1 cellular context compared by ENCODE assay signal in the genomic region with DNA sequence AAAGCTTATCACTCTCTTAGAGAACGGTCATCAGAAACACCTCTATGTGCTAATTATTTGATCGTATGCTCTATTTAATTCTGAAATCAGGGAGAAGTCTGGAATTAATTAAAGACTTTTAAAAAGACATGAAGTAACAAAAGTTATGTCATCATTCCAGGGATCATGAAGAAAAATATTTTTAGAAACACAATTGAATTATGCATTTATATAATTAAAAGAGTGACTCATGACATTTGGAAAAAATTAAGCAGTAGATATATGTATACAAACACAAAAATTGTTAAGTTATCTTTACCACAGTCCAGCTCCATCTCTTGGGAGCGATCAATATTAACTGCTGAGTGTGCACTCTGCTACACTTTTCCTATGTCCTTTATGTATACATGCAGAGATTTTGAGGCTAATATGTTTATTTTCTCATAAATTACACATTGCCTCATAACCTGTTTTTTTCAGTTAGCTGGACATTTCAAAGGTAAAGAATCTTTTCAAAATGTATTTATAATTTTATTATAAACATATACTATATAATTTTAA.
TF ChIP-seq lines count a peak whose summit lies in the region.

No MANE protein-coding gene starts in this region.

TF ChIP-seq in HepG2, 621 proteins besides CTCF, POLR2A, EP300 and RAD21 (continued from another document):
- TF ChIP-seq, protein P1, sequence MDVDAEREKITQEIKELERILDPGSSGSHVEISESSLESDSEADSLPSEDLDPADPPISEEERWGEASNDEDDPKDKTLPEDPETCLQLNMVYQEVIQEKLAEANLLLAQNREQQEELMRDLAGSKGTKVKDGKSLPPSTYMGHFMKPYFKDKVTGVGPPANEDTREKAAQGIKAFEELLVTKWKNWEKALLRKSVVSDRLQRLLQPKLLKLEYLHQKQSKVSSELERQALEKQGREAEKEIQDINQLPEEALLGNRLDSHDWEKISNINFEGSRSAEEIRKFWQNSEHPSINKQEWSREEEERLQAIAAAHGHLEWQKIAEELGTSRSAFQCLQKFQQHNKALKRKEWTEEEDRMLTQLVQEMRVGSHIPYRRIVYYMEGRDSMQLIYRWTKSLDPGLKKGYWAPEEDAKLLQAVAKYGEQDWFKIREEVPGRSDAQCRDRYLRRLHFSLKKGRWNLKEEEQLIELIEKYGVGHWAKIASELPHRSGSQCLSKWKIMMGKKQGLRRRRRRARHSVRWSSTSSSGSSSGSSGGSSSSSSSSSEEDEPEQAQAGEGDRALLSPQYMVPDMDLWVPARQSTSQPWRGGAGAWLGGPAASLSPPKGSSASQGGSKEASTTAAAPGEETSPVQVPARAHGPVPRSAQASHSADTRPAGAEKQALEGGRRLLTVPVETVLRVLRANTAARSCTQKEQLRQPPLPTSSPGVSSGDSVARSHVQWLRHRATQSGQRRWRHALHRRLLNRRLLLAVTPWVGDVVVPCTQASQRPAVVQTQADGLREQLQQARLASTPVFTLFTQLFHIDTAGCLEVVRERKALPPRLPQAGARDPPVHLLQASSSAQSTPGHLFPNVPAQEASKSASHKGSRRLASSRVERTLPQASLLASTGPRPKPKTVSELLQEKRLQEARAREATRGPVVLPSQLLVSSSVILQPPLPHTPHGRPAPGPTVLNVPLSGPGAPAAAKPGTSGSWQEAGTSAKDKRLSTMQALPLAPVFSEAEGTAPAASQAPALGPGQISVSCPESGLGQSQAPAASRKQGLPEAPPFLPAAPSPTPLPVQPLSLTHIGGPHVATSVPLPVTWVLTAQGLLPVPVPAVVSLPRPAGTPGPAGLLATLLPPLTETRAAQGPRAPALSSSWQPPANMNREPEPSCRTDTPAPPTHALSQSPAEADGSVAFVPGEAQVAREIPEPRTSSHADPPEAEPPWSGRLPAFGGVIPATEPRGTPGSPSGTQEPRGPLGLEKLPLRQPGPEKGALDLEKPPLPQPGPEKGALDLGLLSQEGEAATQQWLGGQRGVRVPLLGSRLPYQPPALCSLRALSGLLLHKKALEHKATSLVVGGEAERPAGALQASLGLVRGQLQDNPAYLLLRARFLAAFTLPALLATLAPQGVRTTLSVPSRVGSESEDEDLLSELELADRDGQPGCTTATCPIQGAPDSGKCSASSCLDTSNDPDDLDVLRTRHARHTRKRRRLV (CRISPR knock-in tag; IDR thresholded peaks at IDR 0.05), result no peak
- TF ChIP-seq ZNF850 (CRISPR knock-in tag; conservative IDR thresholded peaks at IDR 0.05) (no peak), MAFF (IDR thresholded peaks at IDR 0.05; ENCODE audit: low read depth, low read length) (peak; percentile 76), MAFK (conservative IDR thresholded peaks at IDR 0.05 in 1 of 2, IDR thresholded peaks at IDR 0.05 in 1 of 2; ENCODE audit: low read length in 2 of 2) (peak; percentile 78 to 87)
